Comparison of ENCODE assay signal across 8 cellular contexts in genomic region chr11:118924591-118925585, GRCh38. TPM values are rescaled to one million over a fixed set of nuclear protein-coding genes. Genes with fewer than 3 reads are reported as not detected.
DNase-seq lines count a peak whose midpoint lies in the region; ATAC-seq, FAIRE-seq and TF ChIP-seq lines count a peak whose summit lies in the region.

No MANE protein-coding gene starts in this region.

- TF ChIP-seq CTCF in D721Med (IDR thresholded peaks at IDR 0.05; ENCODE audit: insufficient read depth, missing control alignments), result no peak

- no peak for TF ChIP-seq POLR2A in erythroblast (IDR thresholded peaks at IDR 0.05; ENCODE audit: low read length)

- DNase-seq in D721Med (ENCODE audit: insufficient read length, low spot score), result peak; percentile 90
- peak; percentile 62 to 69 for DNase-seq in activated CD4-positive, alpha-beta T cell treated with anti-CD3 and anti-CD28 coated beads, Interleukin-2, amount 50 U/mL, for 48 hours
- DNase-seq in erythroblast (lab: John Stamatoyannopoulos, UW), result peak; percentile 27 to 41
- peak in 6 of 10 donors; percentile 34 to 70 (median 62) for DNase-seq in naive thymus-derived CD8-positive, alpha-beta T cell
- no peak for DNase-seq in NK-92 treated with Interleukin-12 subunit alpha and Interleukin-12 subunit beta, amount 100 ng/mL, for 24 hours (lab: John Stamatoyannopoulos, UW)

- H3K4me1 ChIP-seq in HUES48 (ENCODE audit: control insufficient read depth, insufficient read depth, low read length), result peaks cover 62% of the 10 kb centered on the region

- H3K9me3 ChIP-seq in HUES48 (ENCODE audit: control insufficient read depth, insufficient read depth, low read length), result no peaks in the 10 kb centered on the region

- no peaks in the 10 kb centered on the region for H3K36me3 ChIP-seq in HUES48 (ENCODE audit: control insufficient read depth, insufficient read depth, low read length)

- ATAC-seq in naive thymus-derived CD8-positive, alpha-beta T cell, result no peak
- ATAC-seq in GM19395 (IDR thresholded peaks at IDR 0.05; ENCODE audit: unreplicated experiment) (no peak), HG03457 (IDR thresholded peaks at IDR 0.05; ENCODE audit: unreplicated experiment) (no peak)

- peak overlapping the region; percentile 87 to 99 (median 96) for H3K4me3 Mint-ChIP-seq in naive thymus-derived CD8-positive, alpha-beta T cell

- H3K4me3 ChIP-seq in HUES48 (ENCODE audit: low read depth, low read length), result peak overlapping the region; percentile 79

- H3K4me1 Mint-ChIP-seq in naive thymus-derived CD8-positive, alpha-beta T cell, result peaks cover 37 to 60% (median 51%) of the 10 kb centered on the region in 4 donors

- H3K27ac ChIP-seq in HUES48 (ENCODE audit: low read depth, low read length), result peak overlapping the region; percentile 2

- peaks cover 11% of the 10 kb centered on the region for H3K27me3 ChIP-seq in HUES48 (ENCODE audit: control insufficient read depth, insufficient read depth, low read length)

- POLR2A ChIA-PET in naive thymus-derived CD8-positive, alpha-beta T cell (lab: Charles Lee), result interaction anchor here (0.5 to 8.8 kb wide), 14 partner anchors 18 to 236 kb away, joined by 3 to 52 read pairs (median 4); partner anchors contain the start of genes DPAGT1 and UPK2

- H3K36me3 Mint-ChIP-seq in naive thymus-derived CD8-positive, alpha-beta T cell, result peaks cover 11 to 27% (median 16%) of the 10 kb centered on the region in 3 donors

- H3K9ac ChIP-seq in HUES48 (ENCODE audit: low read depth, low read length), result no peak overlapping the region

- H3K27me3 Mint-ChIP-seq in naive thymus-derived CD8-positive, alpha-beta T cell, result peaks cover 0 to 2% (median 0%) of the 10 kb centered on the region in 5 donors

- no peak for FAIRE-seq in D721Med (lab: Jason Lieb, UNC)

- H3K9me3 Mint-ChIP-seq in naive thymus-derived CD8-positive, alpha-beta T cell, result peaks cover 0 to 2% (median 0%) of the 10 kb centered on the region in 9 donors

- H3K27ac Mint-ChIP-seq in naive thymus-derived CD8-positive, alpha-beta T cell, result peak overlapping the region; percentile 93 to 100 (median 97)

RNA-seq across cellular contexts. Expression of gene BCL9L, which starts 0.8 kb away (rescaled TPM):
- 100 to 1,000 TPM; 283 TPM for total RNA-seq in naive thymus-derived CD8-positive, alpha-beta T cell
- 1 to 10 TPM; 3.1 to 8.7 (median 4.3) TPM for polyA plus RNA-seq in naive thymus-derived CD8-positive, alpha-beta T cell

RNA-seq across cellular contexts. Expression of gene UPK2, which starts 31.2 kb away (rescaled TPM):
- total RNA-seq in naive thymus-derived CD8-positive, alpha-beta T cell, result under 1 TPM in 1 of 2 experiments, not detected in 1; 0.52 TPM
- polyA plus RNA-seq in naive thymus-derived CD8-positive, alpha-beta T cell, result under 1 TPM in 1 of 3 donors, not detected in 2; 0.22 TPM

RNA-seq across cellular contexts. Expression of gene CXCR5, which starts 41.2 kb away (rescaled TPM):
- 1 to 10 TPM; 3.2 to 3.5 TPM for total RNA-seq in naive thymus-derived CD8-positive, alpha-beta T cell
- polyA plus RNA-seq in naive thymus-derived CD8-positive, alpha-beta T cell, result under 1 TPM; 0.17 to 0.63 (median 0.29) TPM

RNA-seq across cellular contexts. Expression of gene FOXR1, which starts 46.7 kb away (rescaled TPM):
- total RNA-seq in naive thymus-derived CD8-positive, alpha-beta T cell, result not detected
- polyA plus RNA-seq in naive thymus-derived CD8-positive, alpha-beta T cell, result not detected
